ENCODE assay signal across 21 cellular contexts in the genomic region with DNA sequence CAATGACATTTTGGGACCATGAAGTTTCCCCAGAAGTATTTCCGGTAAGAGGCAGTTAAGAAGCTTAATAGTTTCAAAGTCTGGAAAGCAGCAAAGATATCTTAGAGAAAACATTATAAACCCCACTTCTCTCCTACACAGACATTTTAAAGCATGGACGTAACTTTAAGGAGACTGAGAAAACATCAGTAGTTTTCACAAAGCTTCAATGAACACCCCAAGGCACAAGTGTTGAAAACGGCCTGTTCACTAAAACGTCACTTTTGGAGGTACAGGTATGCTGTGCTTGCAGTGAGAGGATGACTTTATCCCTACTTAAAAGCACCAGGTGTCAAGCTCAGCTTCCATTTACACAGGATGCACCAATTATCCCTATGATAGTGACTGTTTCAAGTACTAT. TPM values are rescaled to one million over a fixed set of nuclear protein-coding genes. Genes with fewer than 3 reads are reported as not detected.
DNase-seq lines count a peak whose midpoint lies in the region; TF ChIP-seq lines count a peak whose summit lies in the region.
"Had no signal": no experiment of that assay in that cellular context is flagged by ENCODE, and none has a peak within 500 bp of the region (broad histone marks: within the 10 kb centered on the region; RNA-seq: fewer than 3 reads in every experiment).

No MANE protein-coding gene starts in this region.

- H3K9me3 ChIP-seq in OCI-LY7 (ENCODE audit: low read length), result no peaks in the 10 kb centered on the region
- no peaks in the 10 kb centered on the region for H3K9me3 ChIP-seq in ectodermal cell (ENCODE audit: control insufficient read depth, low read length)
- H3K9me3 ChIP-seq in subcutaneous abdominal adipose tissue (ENCODE audit: control insufficient read depth in 5 of 5, low read length in 5 of 5), result no peaks in the 10 kb centered on the region
- H3K9me3 ChIP-seq in CD4-positive, alpha-beta memory T cell (ENCODE audit: control insufficient read depth in 1 of 2, low read length in 2 of 2), result no peaks in the 10 kb centered on the region
- no peaks in the 10 kb centered on the region for H3K9me3 ChIP-seq in esophagus muscularis mucosa

- no peak overlapping the region for H3K4me3 Mint-ChIP-seq in activated naive CD4-positive, alpha-beta T cell treated with anti-CD3 and anti-CD28 coated beads for 36 hours
- H3K4me3 Mint-ChIP-seq in CD4-positive, alpha-beta memory T cell, result no peak overlapping the region
- H3K4me3 Mint-ChIP-seq: CD8-positive, alpha-beta T cell had no signal

- H3K27me3 Mint-ChIP-seq in activated naive CD4-positive, alpha-beta T cell treated with anti-CD3 and anti-CD28 coated beads for 36 hours (ENCODE audit: low read depth), result no peaks in the 10 kb centered on the region
- no peaks in the 10 kb centered on the region for H3K27me3 Mint-ChIP-seq in CD4-positive, alpha-beta memory T cell

- TF ChIP-seq EP300 in esophagus muscularis mucosa (IDR thresholded peaks at IDR 0.05), result no peak

- no peaks in the 10 kb centered on the region for H3K79me2 ChIP-seq in OCI-LY7 (ENCODE audit: insufficient read depth, low read depth, low read length)

- TSS peak; percentile 69 for BruUV-seq in OCI-LY7 (replicated peaks; lab: Mats Ljungman, UMichigan)

- no peak overlapping the region for H2AFZ ChIP-seq in OCI-LY7 (ENCODE audit: low read length)

- TF ChIP-seq CTCF in OCI-LY7 (conservative IDR thresholded peaks at IDR 0.05; ENCODE audit: low read length) (no peak), esophagus muscularis mucosa (IDR thresholded peaks at IDR 0.05) (no peak)

- H3K27ac ChIP-seq in OCI-LY7 (ENCODE audit: low read depth, low read length, poor library complexity, severe bottlenecking) (no peak overlapping the region), ectodermal cell (ENCODE audit: insufficient read depth, low read depth, low read length, poor library complexity, severe bottlenecking) (peak overlapping the region; percentile 26), subcutaneous abdominal adipose tissue (ENCODE audit: low read depth, low read length) (peak overlapping the region; percentile 15), esophagus muscularis mucosa (replicated peaks in 1 of 4) (no peak overlapping the region)
- no peak overlapping the region for H3K27ac ChIP-seq in CD4-positive, alpha-beta memory T cell (ENCODE audit: low read depth, low read length)
- H3K27ac ChIP-seq: 22Rv1, KMS-11, SK-N-MC had no signal

- DNase-seq in activated naive CD4-positive, alpha-beta T cell treated with anti-CD3 and anti-CD28 coated beads for 36 hours, result no peak
- no peak for DNase-seq in activated naive CD4-positive, alpha-beta T cell (lab: John Stamatoyannopoulos, UW)
- DNase-seq in OCI-LY7 (ENCODE audit: low spot score), result no peak
- no peak for DNase-seq in CD4-positive, alpha-beta memory T cell
- no peak for DNase-seq in activated effector memory CD4-positive, alpha-beta T cell treated with Interleukin-2 at 50 U/mL for 16 hours
- no peak for DNase-seq in esophagus muscularis mucosa (ENCODE audit: extremely low spot score)
- DNase-seq: CD8-positive, alpha-beta T cell; DMS79 treated with DMSO at 0.1 percent for 48 hours; NCI-H1048; NCI-H146; NCI-H2081; NCI-H524; Right ventricle myocardium superior had no signal

- peaks cover 31% of the 10 kb centered on the region for H3K36me3 Mint-ChIP-seq in activated naive CD4-positive, alpha-beta T cell treated with anti-CD3 and anti-CD28 coated beads for 36 hours (ENCODE audit: low read depth)
- H3K36me3 Mint-ChIP-seq in CD4-positive, alpha-beta memory T cell, result peaks cover 53 to 92% of the 10 kb centered on the region in 2 donors

- CTCF ChIA-PET in activated naive CD4-positive, alpha-beta T cell treated with anti-CD3 and anti-CD28 coated beads for 36 hours (lab: Charles Lee), result interaction anchor here (0.6 kb wide), 1 partner anchor 368 kb away, joined by 3 read pairs; no protein-coding TSS in a partner anchor
- CTCF ChIA-PET in OCI-LY7 (lab: Charles Lee; ENCODE audit: unreplicated experiment), result no interaction called here
- CTCF ChIA-PET in CD4-positive, alpha-beta memory T cell (lab: Charles Lee; ENCODE audit: partially characterized antibody), result no interaction called here

- no peak overlapping the region for H3K4me3 ChIP-seq in OCI-LY7 (ENCODE audit: low read depth, low read length, poor library complexity, severe bottlenecking)
- no peak overlapping the region for H3K4me3 ChIP-seq in ectodermal cell (ENCODE audit: insufficient read depth, low read depth, low read length)
- H3K4me3 ChIP-seq in subcutaneous abdominal adipose tissue (ENCODE audit: low read depth in 1 of 5, low read length in 5 of 5), result no peak overlapping the region
- H3K4me3 ChIP-seq in CD4-positive, alpha-beta memory T cell (ENCODE audit: low read length in 2 of 2), result no peak overlapping the region
- H3K4me3 ChIP-seq in esophagus muscularis mucosa, result no peak overlapping the region
- H3K4me3 ChIP-seq: SK-N-MC had no signal

- H3K4me2 ChIP-seq in OCI-LY7 (ENCODE audit: low read length), result no peak overlapping the region
- H3K4me2 ChIP-seq: KMS-11 had no signal

- peak overlapping the region; percentile 36 for H3K27ac Mint-ChIP-seq in activated naive CD4-positive, alpha-beta T cell treated with anti-CD3 and anti-CD28 coated beads for 36 hours
- peak overlapping the region in 1 of 7 donors; percentile 4 for H3K27ac Mint-ChIP-seq in CD4-positive, alpha-beta memory T cell
- H3K27ac Mint-ChIP-seq: CD8-positive, alpha-beta T cell had no signal

- intact Hi-C loops in activated naive CD4-positive, alpha-beta T cell treated with anti-CD3 and anti-CD28 coated beads for 36 hours (cut with micrococcal nuclease), result no loop called here
- intact Hi-C loops in OCI-LY7 (cut with micrococcal nuclease; ENCODE audit: unreplicated experiment), result no loop called here
- intact Hi-C loops in CD4-positive, alpha-beta memory T cell (cut with micrococcal nuclease), result no loop called here
- intact Hi-C loops in esophagus muscularis mucosa (cut with DNase I), result no loop called here

- no peak overlapping the region for H3K9ac ChIP-seq in subcutaneous abdominal adipose tissue (ENCODE audit: low read length in 5 of 5)
- H3K9ac ChIP-seq: KMS-11 had no signal

- POLR2A ChIA-PET in OCI-LY7 (lab: Charles Lee), result interaction anchor here (0.7 to 3.1 kb wide), 3 partner anchors 10 to 19 kb away, joined by 3 to 11 read pairs (median 3); no protein-coding TSS in a partner anchor
- POLR2A ChIA-PET in CD4-positive, alpha-beta memory T cell (lab: Charles Lee; ENCODE audit: partially characterized antibody), result interaction anchor here (1.0 kb wide), 1 partner anchor 18 kb away, joined by 3 read pairs; no protein-coding TSS in a partner anchor

- TF ChIP-seq POLR2A in esophagus muscularis mucosa (IDR thresholded peaks at IDR 0.05; ENCODE audit: low read depth), result no peak

- 88 to 95% methylated on average over 4 of the region's 4 CpGs for WGBS in ectodermal cell, 2 experiments
- 82% methylated on average over 4 of the region's 4 CpGs for WGBS in esophagus muscularis mucosa

- peaks cover 100% of the 10 kb centered on the region for H3K36me3 ChIP-seq in OCI-LY7 (ENCODE audit: insufficient read depth, low read length)
- H3K36me3 ChIP-seq in ectodermal cell (ENCODE audit: control insufficient read depth, insufficient read depth, low read length), result peaks cover 40% of the 10 kb centered on the region
- H3K36me3 ChIP-seq in subcutaneous abdominal adipose tissue (ENCODE audit: control insufficient read depth in 5 of 5, insufficient read depth in 5 of 5, low read length in 5 of 5), result peaks cover 59 to 98% (median 83%) of the 10 kb centered on the region in 5 donors
- peaks cover 64% of the 10 kb centered on the region for H3K36me3 ChIP-seq in CD4-positive, alpha-beta memory T cell (ENCODE audit: insufficient read depth, low read length)
- H3K36me3 ChIP-seq in esophagus muscularis mucosa, result peaks cover 41 to 98% (median 93%) of the 10 kb centered on the region in 4 donors

- peaks cover 2% of the 10 kb centered on the region for H3K4me1 Mint-ChIP-seq in activated naive CD4-positive, alpha-beta T cell treated with anti-CD3 and anti-CD28 coated beads for 36 hours (ENCODE audit: low read depth)
- no peaks in the 10 kb centered on the region for H3K4me1 Mint-ChIP-seq in CD4-positive, alpha-beta memory T cell

- no peaks in the 10 kb centered on the region for H3K9me3 Mint-ChIP-seq in activated naive CD4-positive, alpha-beta T cell treated with anti-CD3 and anti-CD28 coated beads for 36 hours
- H3K9me3 Mint-ChIP-seq in CD4-positive, alpha-beta memory T cell, result no peaks in the 10 kb centered on the region
- H3K9me3 Mint-ChIP-seq: CD8-positive, alpha-beta T cell had no signal

- no peaks in the 10 kb centered on the region for H3K9me2 ChIP-seq in OCI-LY7 (ENCODE audit: insufficient read depth, low read length)

- no peaks in the 10 kb centered on the region for H3K4me1 ChIP-seq in OCI-LY7 (ENCODE audit: insufficient read depth, low read length, poor library complexity, severe bottlenecking)
- no peaks in the 10 kb centered on the region for H3K4me1 ChIP-seq in ectodermal cell (ENCODE audit: control insufficient read depth, insufficient read depth, low read length)
- peaks cover 0 to 4% (median 3%) of the 10 kb centered on the region in 5 donors for H3K4me1 ChIP-seq in subcutaneous abdominal adipose tissue (ENCODE audit: control insufficient read depth in 5 of 5, insufficient read depth in 5 of 5, low read length in 5 of 5)
- no peaks in the 10 kb centered on the region for H3K4me1 ChIP-seq in CD4-positive, alpha-beta memory T cell (ENCODE audit: insufficient read depth, low read length)
- H3K4me1 ChIP-seq in esophagus muscularis mucosa, result peaks cover 0 to 9% (median 4%) of the 10 kb centered on the region in 4 donors

- H3K27me3 ChIP-seq in ectodermal cell (ENCODE audit: control insufficient read depth, insufficient read depth, low read length, poor library complexity, severe bottlenecking), result no peaks in the 10 kb centered on the region
- H3K27me3 ChIP-seq in subcutaneous abdominal adipose tissue (ENCODE audit: control insufficient read depth in 5 of 5, insufficient read depth in 4 of 5, low read length in 5 of 5), result no peaks in the 10 kb centered on the region
- no peaks in the 10 kb centered on the region for H3K27me3 ChIP-seq in CD4-positive, alpha-beta memory T cell (ENCODE audit: insufficient read depth, low read length)
- no peaks in the 10 kb centered on the region for H3K27me3 ChIP-seq in esophagus muscularis mucosa

- H4K20me1 ChIP-seq in OCI-LY7 (ENCODE audit: insufficient read depth, low read length), result no peaks in the 10 kb centered on the region

RNA-seq across cellular contexts. Expression of gene NCOA4, which starts 25.0 kb away (rescaled TPM):
- 10 to 100 TPM; 74.2 to 75.0 TPM for total RNA-seq in activated naive CD4-positive, alpha-beta T cell treated with anti-CD3 and anti-CD28 coated beads for 36 hours
- 78.8 and 100.0 TPM in 2 replicates for total RNA-seq in OCI-LY7 (2014; rRNA removed; shearing (Covaris generic))
- total RNA-seq in OCI-LY7 (2022) (71.1 and 72.4 TPM in 2 replicates), esophagus muscularis mucosa (100 to 1,000 TPM; 147 to 170 (median 157) TPM)
- 69.0 TPM for polyA plus RNA-seq in ectodermal cell (2013, experiment 1 of 4)
- 73.0 TPM for polyA plus RNA-seq in ectodermal cell (2013, experiment 2 of 4)
- 55.2 TPM for polyA plus RNA-seq in ectodermal cell (2013, experiment 3 of 4)
- polyA plus RNA-seq in ectodermal cell (2013, experiment 4 of 4), result 58.9 TPM
- 10 to 100 TPM; 71.1 to 71.9 TPM for total RNA-seq in CD4-positive, alpha-beta memory T cell
- 100 to 1,000 TPM; 165 to 246 TPM for polyA plus RNA-seq in CD4-positive, alpha-beta memory T cell

RNA-seq across cellular contexts. Expression of gene TIMM23, which starts 33.1 kb away (rescaled TPM):
- total RNA-seq in activated naive CD4-positive, alpha-beta T cell treated with anti-CD3 and anti-CD28 coated beads for 36 hours, result 10 to 100 TPM; 52.5 to 54.3 TPM
- 50.5 and 50.6 TPM in 2 replicates for total RNA-seq in OCI-LY7 (2014; rRNA removed; shearing (Covaris generic))
- total RNA-seq in OCI-LY7 (2022) (51.7 and 59.1 TPM in 2 replicates), esophagus muscularis mucosa (10 to 100 TPM; 52.9 to 66.9 (median 57.7) TPM)
- polyA plus RNA-seq in ectodermal cell (2013, experiment 1 of 4), result 88.2 TPM
- 94.0 TPM for polyA plus RNA-seq in ectodermal cell (2013, experiment 2 of 4)
- 72.4 TPM for polyA plus RNA-seq in ectodermal cell (2013, experiment 3 of 4)
- 79.9 TPM for polyA plus RNA-seq in ectodermal cell (2013, experiment 4 of 4)
- total RNA-seq in CD4-positive, alpha-beta memory T cell, result 10 to 100 TPM; 25.0 to 25.5 TPM
- polyA plus RNA-seq in CD4-positive, alpha-beta memory T cell, result 10 to 100 TPM; 62.8 to 66.6 TPM

RNA-seq across cellular contexts. Expression of gene MSMB, which starts 40.7 kb away (rescaled TPM):
- not detected for total RNA-seq in activated naive CD4-positive, alpha-beta T cell treated with anti-CD3 and anti-CD28 coated beads for 36 hours
- not detected in 2 replicates for total RNA-seq in OCI-LY7 (2014; rRNA removed; shearing (Covaris generic))
- total RNA-seq in OCI-LY7 (2022) (not detected in 2 replicates), esophagus muscularis mucosa (not detected)
- not detected for polyA plus RNA-seq in ectodermal cell (2013, experiment 1 of 4)
- polyA plus RNA-seq in ectodermal cell (2013, experiment 2 of 4), result not detected
- not detected for polyA plus RNA-seq in ectodermal cell (2013, experiment 3 of 4)
- polyA plus RNA-seq in ectodermal cell (2013, experiment 4 of 4), result not detected
- not detected for total RNA-seq in CD4-positive, alpha-beta memory T cell
- polyA plus RNA-seq in CD4-positive, alpha-beta memory T cell, result not detected
- total RNA-seq: CD8-positive, alpha-beta T cell; G401; M059J; Right ventricle myocardium superior had no signal
- polyA plus RNA-seq: BJ had no signal

Comparison
In these comparisons a context has a peak if more than half of its experiments do, and no peak if none do; other contexts are left out.
1. H3K27ac ChIP-seq: peak in ectodermal cell (single experiment) and subcutaneous abdominal adipose tissue (single experiment); none in OCI-LY7 (single experiment), CD4-positive, alpha-beta memory T cell (single experiment) and esophagus muscularis mucosa (0 of 4).